Comparison of ENCODE assay signal across 3 cellular contexts in genomic region chr2:143089520-143089919, GRCh38. TPM values are rescaled to one million over a fixed set of nuclear protein-coding genes. Genes with fewer than 3 reads are reported as not detected.
"Had no signal": no experiment of that assay in that cellular context is flagged by ENCODE, and none has a peak within 500 bp of the region (broad histone marks: within the 10 kb centered on the region; RNA-seq: fewer than 3 reads in every experiment).

No MANE protein-coding gene starts in this region.

RNA-seq across cellular contexts. Expression of gene ARHGAP15, which starts 39.7 kb away (rescaled TPM):
- total RNA-seq: astrocyte, bronchial epithelial cell, cardiac muscle cell had no signal
- polyA plus RNA-seq: cardiac muscle cell had no signal
